1 cellular context compared by ENCODE assay signal in genomic region chr9:93364734-93365426, GRCh38.
A peak's percentile ranks its signal among the peaks of the same experiment; 100 is the strongest.
TF ChIP-seq lines count a peak whose summit lies in the region.

No MANE protein-coding gene starts in this region.

TF ChIP-seq in WTC11, 78 proteins besides CTCF, POLR2A, EP300 and RAD21 (continued from another document):
- TF ChIP-seq AR (CRISPR knock-in tag; IDR thresholded peaks at IDR 0.05), result peak; percentile 74; the same call in 1 of the 2 replicates
- TF ChIP-seq ZSCAN18 (CRISPR knock-in tag; IDR thresholded peaks at IDR 0.05), result no peak
- TF ChIP-seq ZNF416 (CRISPR knock-in tag; IDR thresholded peaks at IDR 0.05), result 0 out of 2 replicates have a peak, but pooled peaks have one; percentile 10
- TF ChIP-seq TEAD1 (CRISPR knock-in tag; IDR thresholded peaks at IDR 0.05), result peak; percentile 12; the same call in 1 of the 2 replicates
- peak; percentile 60; the same call in 1 of the 2 replicates for TF ChIP-seq ZNF671 (CRISPR knock-in tag; IDR thresholded peaks at IDR 0.05)
TF ChIP-seq in WTC11: peak in this region for 5.
